Comparison of ENCODE assay signal across 25 cellular contexts in the genomic region with DNA sequence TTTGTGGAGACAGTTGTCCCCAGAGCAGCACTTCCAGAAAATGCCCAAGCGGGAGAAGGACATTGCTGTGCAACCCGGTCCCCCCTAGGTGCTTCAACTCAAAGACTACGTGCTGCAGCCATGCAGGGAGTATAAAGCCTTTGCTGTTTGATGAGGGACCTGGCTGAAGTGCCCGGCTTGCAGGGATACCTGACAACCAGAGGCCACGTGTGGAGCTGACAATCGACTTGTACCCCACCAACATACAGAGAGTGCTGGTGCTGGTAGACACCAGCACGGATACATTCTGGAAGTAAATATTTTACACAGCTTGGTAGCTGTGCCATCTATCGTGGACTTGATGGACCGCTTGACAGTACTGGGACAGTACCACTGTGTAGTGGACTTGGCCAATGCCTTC.
DNase-seq lines count a peak whose midpoint lies in the region; ATAC-seq and TF ChIP-seq lines count a peak whose summit lies in the region.
"Had no signal": no experiment of that assay in that cellular context is flagged by ENCODE, and none has a peak within 500 bp of the region (broad histone marks: within the 10 kb centered on the region; RNA-seq: fewer than 3 reads in every experiment).

No MANE protein-coding gene starts in this region.

- H3K4me3 ChIP-seq in right cardiac atrium (ENCODE audit: low read length), result no peak overlapping the region
- H3K4me3 ChIP-seq: BLaER1, GM12878 had no signal

- peak; percentile 36 for DNase-seq in Right ventricle myocardium superior
- DNase-seq in right cardiac atrium, result no peak
- peak; percentile 50 for DNase-seq in chondrocyte (ENCODE audit: low spot score)
- DNase-seq in glutamatergic neuron, result no peak
- DNase-seq in NCI-H146 (lab: John Stamatoyannopoulos, UW), result no peak
- DNase-seq: 8988T; ACHN; BE2C; C1 segment of cervical spinal cord; CD4-positive, alpha-beta memory T cell; CD4-positive, CD25-positive, alpha-beta regulatory T cell; CD8-positive, alpha-beta memory T cell; COR-L47; DMS 273 treated with DMSO at 0.1 percent for 48 hours; DMS153; DMS53; DMS79; DND-41; EL; GDM1 had no signal

- no peaks in the 10 kb centered on the region for H3K9me3 ChIP-seq in right cardiac atrium (ENCODE audit: control insufficient read depth, low read length)
- H3K9me3 ChIP-seq: BE2C, BLaER1 had no signal

- intact Hi-C loops in Right ventricle myocardium superior (cut with DNase I) (no loop called here), right cardiac atrium (cut with DNase I) (no loop called here)

- H3K27me3 ChIP-seq in right cardiac atrium (ENCODE audit: control insufficient read depth, insufficient read depth), result no peaks in the 10 kb centered on the region
- H3K27me3 ChIP-seq: BE2C, BLaER1 had no signal

- no peaks in the 10 kb centered on the region for H3K9me3 Mint-ChIP-seq in chondrocyte (ENCODE audit: low read depth)
- peaks cover 6% of the 10 kb centered on the region for H3K9me3 Mint-ChIP-seq in glutamatergic neuron (ENCODE audit: unreplicated experiment)
- H3K9me3 Mint-ChIP-seq in stimulated activated memory B cell treated with anti-CD40 and anti-IgM and Interleukin-4, amounts not matched to agents 10 μg/mL and 1 μg/mL and 100 μg/mL, for 72 hours, result peaks cover 8% of the 10 kb centered on the region

- H3K27me3 Mint-ChIP-seq in chondrocyte (ENCODE audit: low read depth), result no peaks in the 10 kb centered on the region
- H3K27me3 Mint-ChIP-seq in glutamatergic neuron (ENCODE audit: unreplicated experiment), result peaks cover 8% of the 10 kb centered on the region
- H3K27me3 Mint-ChIP-seq in stimulated activated memory B cell treated with anti-CD40 and anti-IgM and Interleukin-4, amounts not matched to agents 10 μg/mL and 1 μg/mL and 100 μg/mL, for 72 hours, result no peaks in the 10 kb centered on the region
- H3K27me3 Mint-ChIP-seq: CD4-positive, alpha-beta memory T cell; CD4-positive, CD25-positive, alpha-beta regulatory T cell; CD8-positive, alpha-beta memory T cell had no signal

- H3K27ac Mint-ChIP-seq in chondrocyte (ENCODE audit: unreplicated experiment) (no peak overlapping the region), glutamatergic neuron (ENCODE audit: unreplicated experiment) (peak overlapping the region; percentile 48)
- no peak overlapping the region for H3K27ac Mint-ChIP-seq in stimulated activated memory B cell treated with anti-CD40 and anti-IgM and Interleukin-4, amounts not matched to agents 10 μg/mL and 1 μg/mL and 100 μg/mL, for 72 hours
- H3K27ac Mint-ChIP-seq: CD4-positive, alpha-beta memory T cell; CD4-positive, CD25-positive, alpha-beta regulatory T cell; CD8-positive, alpha-beta memory T cell had no signal

- TF ChIP-seq CTCF in chondrocyte (IDR thresholded peaks at IDR 0.05) (no peak), glutamatergic neuron (IDR thresholded peaks at IDR 0.05; ENCODE audit: partially characterized antibody, unreplicated experiment) (no peak)

- H3K36me3 Mint-ChIP-seq in chondrocyte (ENCODE audit: low read depth), result no peaks in the 10 kb centered on the region
- H3K36me3 Mint-ChIP-seq in glutamatergic neuron (ENCODE audit: unreplicated experiment), result peaks cover 14% of the 10 kb centered on the region
- H3K36me3 Mint-ChIP-seq in stimulated activated memory B cell treated with anti-CD40 and anti-IgM and Interleukin-4, amounts not matched to agents 10 μg/mL and 1 μg/mL and 100 μg/mL, for 72 hours, result no peaks in the 10 kb centered on the region
- H3K36me3 Mint-ChIP-seq: CD14-positive monocyte; CD4-positive, alpha-beta memory T cell; CD4-positive, CD25-positive, alpha-beta regulatory T cell; CD8-positive, alpha-beta memory T cell had no signal

- no peaks in the 10 kb centered on the region for H3K4me1 ChIP-seq in right cardiac atrium (ENCODE audit: control insufficient read depth, insufficient read depth, low read length)
- H3K4me1 ChIP-seq: BE2C, BLaER1 had no signal

- WGBS in right cardiac atrium, result 96% methylated on average over 9 of the region's 9 CpGs

- no peak overlapping the region for H3K27ac ChIP-seq in right cardiac atrium (ENCODE audit: low read length)
- H3K27ac ChIP-seq: BLaER1 had no signal

- ATAC-seq in Right ventricle myocardium superior (ENCODE audit: poor library complexity) (no peak), right cardiac atrium (no peak), GM21423 (IDR thresholded peaks at IDR 0.05; ENCODE audit: unreplicated experiment) (no peak)
- ATAC-seq in stimulated activated memory B cell treated with anti-CD40 and anti-IgM and Interleukin-4, amounts not matched to agents 10 μg/mL and 1 μg/mL and 100 μg/mL, for 72 hours, result peak; percentile 51
- ATAC-seq: GM12878 had no signal

- H3K4me3 Mint-ChIP-seq in chondrocyte (ENCODE audit: unreplicated experiment) (no peak overlapping the region), glutamatergic neuron (ENCODE audit: unreplicated experiment) (no peak overlapping the region)
- no peak overlapping the region for H3K4me3 Mint-ChIP-seq in stimulated activated memory B cell treated with anti-CD40 and anti-IgM and Interleukin-4, amounts not matched to agents 10 μg/mL and 1 μg/mL and 100 μg/mL, for 72 hours
- H3K4me3 Mint-ChIP-seq: CD14-positive monocyte; CD4-positive, alpha-beta memory T cell; CD4-positive, CD25-positive, alpha-beta regulatory T cell; CD8-positive, alpha-beta memory T cell had no signal

- no peaks in the 10 kb centered on the region for H3K4me1 Mint-ChIP-seq in chondrocyte (ENCODE audit: low read depth)
- H3K4me1 Mint-ChIP-seq in glutamatergic neuron (ENCODE audit: low read depth, unreplicated experiment), result peaks cover 19% of the 10 kb centered on the region
- no peaks in the 10 kb centered on the region for H3K4me1 Mint-ChIP-seq in stimulated activated memory B cell treated with anti-CD40 and anti-IgM and Interleukin-4, amounts not matched to agents 10 μg/mL and 1 μg/mL and 100 μg/mL, for 72 hours
- H3K4me1 Mint-ChIP-seq: CD14-positive monocyte; CD4-positive, alpha-beta memory T cell; CD4-positive, CD25-positive, alpha-beta regulatory T cell; CD8-positive, alpha-beta memory T cell had no signal

Comparison
In these comparisons a context has a peak if more than half of its experiments do, and no peak if none do; other contexts are left out.
1. DNase-seq: peak in Right ventricle myocardium superior (single experiment) and chondrocyte (single experiment); none in right cardiac atrium (0 of 3), glutamatergic neuron (single experiment) and NCI-H146 (single experiment).